11 cellular contexts compared by ENCODE assay signal in genomic region chr1:243313635-243314536, GRCh38.
DNase-seq lines count a peak whose midpoint lies in the region; ATAC-seq lines count a peak whose summit lies in the region.
"Had no signal": no experiment of that assay in that cellular context is flagged by ENCODE, and none has a peak within 500 bp of the region (broad histone marks: within the 10 kb centered on the region; RNA-seq: fewer than 3 reads in every experiment).

No MANE protein-coding gene starts in this region.

- DNase-seq in DMS53 (lab: John Stamatoyannopoulos, UW), result peak; percentile 3
- no peak for DNase-seq in DMS53 treated with DMSO at 0.1 percent for 48 hours (lab: John Stamatoyannopoulos, UW; ENCODE audit: unreplicated experiment)
- DNase-seq in substantia nigra (lab: John Stamatoyannopoulos, UW), result no peak
- DNase-seq in middle frontal gyrus (ENCODE audit: extremely low spot score, low spot score), result no peak
- no peak for DNase-seq in NCI-H2029 treated with DMSO at 0.1 percent for 48 hours (lab: John Stamatoyannopoulos, UW)
- no peak for DNase-seq in NCI-H2107 (lab: John Stamatoyannopoulos, UW)
- DNase-seq: activated CD8-positive, alpha-beta memory T cell treated with anti-CD3 and anti-CD28 coated beads, Interleukin-2, amount 50 U/mL, for 4 hours; natural killer cell had no signal

- ATAC-seq in HG02571 (IDR thresholded peaks at IDR 0.05; ENCODE audit: unreplicated experiment) (peak; percentile 65), HG03575 (IDR thresholded peaks at IDR 0.05; ENCODE audit: extremely low read depth, insufficient number of reproducible peaks, low FRiP score, unreplicated experiment) (peak; percentile 69)
- ATAC-seq: natural killer cell had no signal

- H3K27ac ChIP-seq in substantia nigra (ENCODE audit: low read depth, low read length, poor library complexity, severe bottlenecking), result peak overlapping the region; percentile 27
- H3K27ac ChIP-seq: 22Rv1 had no signal
